Comparison of ENCODE assay signal across 26 cellular contexts in the genomic region with DNA sequence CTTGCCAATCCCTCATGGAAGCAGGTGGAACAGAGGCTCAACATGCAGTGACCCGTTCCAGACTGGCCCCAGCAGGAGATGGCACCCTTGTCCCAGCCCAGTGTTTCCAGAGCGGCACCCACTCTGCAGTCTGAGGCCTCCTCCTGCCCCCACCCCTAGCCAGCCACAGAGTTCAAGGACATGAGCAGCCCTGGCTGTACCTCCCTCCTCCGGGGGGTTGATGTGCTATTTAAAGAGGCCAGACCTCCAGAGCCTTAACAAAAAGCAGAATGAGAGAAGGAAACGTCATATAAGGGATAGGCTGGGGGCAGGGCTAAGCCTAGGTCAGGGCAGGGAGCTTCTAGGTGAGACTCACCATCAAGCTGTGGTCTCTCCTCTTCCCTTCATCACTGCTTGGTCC.
"Had no signal": no experiment of that assay in that cellular context is flagged by ENCODE, and none has a peak within 500 bp of the region (broad histone marks: within the 10 kb centered on the region; RNA-seq: fewer than 3 reads in every experiment).

No MANE protein-coding gene starts in this region.

- H3K9me3 Mint-ChIP-seq: activated naive CD4-positive, alpha-beta T cell treated with anti-CD3 and anti-CD28 coated beads for 36 hours; activated naive CD8-positive, alpha-beta T cell treated with anti-CD3 and anti-CD28 coated beads, Interleukin-2, amount 50 U/mL, for 24 hours; activated T-helper 1 cell treated with anti-CD3 and anti-CD28 coated beads, Interleukin-12 subunit alpha, Interleukin-12 subunit beta, Interleukin-2, Interleukin-4 antibody, amounts not matched to agents 30 ng/mL and 10 ng/mL and 1 ng/mL, durations not matched to agents 14 hours and 24 hours and 36 hours; central memory CD8-positive, alpha-beta T cell; dendritic cell treated with granulocyte-macrophage colony-stimulating factor and Interleukin-4, amounts not matched to agents 40 ng/mL and 50 ng/mL, for 4 days; endodermal cell; mesothelial cell of epicardium had no signal

- H3K4me3 ChIP-seq: breast epithelium, tibial nerve, uterus had no signal

- H3K27ac ChIP-seq: foreskin keratinocyte, tibial nerve, uterus, VCaP had no signal

- ATAC-seq: activated CD4-positive, CD25-positive, alpha-beta regulatory T cell treated with anti-CD3 and anti-CD28 coated beads, Interleukin-2, amount 50 U/mL, for 24 hours; activated naive CD8-positive, alpha-beta T cell treated with anti-CD3 and anti-CD28 coated beads, Interleukin-2, amount 50 U/mL, for 24 hours; esophagus mucosa; foreskin keratinocyte had no signal

- H3K4me1 Mint-ChIP-seq: activated naive CD8-positive, alpha-beta T cell treated with anti-CD3 and anti-CD28 coated beads, Interleukin-2, amount 50 U/mL, for 24 hours; central memory CD8-positive, alpha-beta T cell; naive B cell had no signal

- H3K4me3 Mint-ChIP-seq: activated naive CD4-positive, alpha-beta T cell treated with anti-CD3 and anti-CD28 coated beads for 36 hours; activated naive CD8-positive, alpha-beta T cell treated with anti-CD3 and anti-CD28 coated beads, Interleukin-2, amount 50 U/mL, for 24 hours; activated T-helper 1 cell treated with anti-CD3 and anti-CD28 coated beads, Interleukin-12 subunit alpha, Interleukin-12 subunit beta, Interleukin-2, Interleukin-4 antibody, amounts not matched to agents 30 ng/mL and 10 ng/mL and 1 ng/mL, durations not matched to agents 14 hours and 24 hours and 36 hours; central memory CD8-positive, alpha-beta T cell; dendritic cell treated with granulocyte-macrophage colony-stimulating factor and Interleukin-4, amounts not matched to agents 40 ng/mL and 50 ng/mL, for 4 days; endodermal cell; mesothelial cell of epicardium had no signal

- DNase-seq: activated CD4-positive, alpha-beta T cell treated with anti-CD3 and anti-CD28 coated beads for 48 hours; activated CD4-positive, alpha-beta T cell treated with anti-CD3 and anti-CD28 coated beads, Interleukin-2, amount 50 U/mL, for 48 hours; activated CD8-positive, alpha-beta memory T cell treated with anti-CD3 and anti-CD28 coated beads for 24 hours; activated effector memory CD4-positive, alpha-beta T cell treated with anti-CD3 and anti-CD28 coated beads, Interleukin-2, amount 50 U/mL, for 16 hours; activated naive CD4-positive, alpha-beta T cell treated with anti-CD3 and anti-CD28 coated beads for 36 hours; activated naive CD8-positive, alpha-beta T cell treated with anti-CD3 and anti-CD28 coated beads, Interleukin-2, amount 50 U/mL, for 24 hours; endodermal cell; foreskin keratinocyte; islet precursor cell; left cardiac atrium; naive B cell; nucleus accumbens; right cardiac atrium; stimulated activated CD4-positive, alpha-beta T cell treated with anti-CD3 and anti-CD28 coated beads, Interleukin-15, amount 100 ng/mL, for 24 hours; stimulated activated CD4-positive, alpha-beta T cell treated with anti-CD3 and anti-CD28 coated beads, Interleukin-2, amount 100 ng/mL, for 24 hours; stimulated activated naive CD4-positive, alpha-beta T cell treated with Interleukin-2 at 50 U/mL for 16 hours; uterus had no signal

- H3K36me3 ChIP-seq: breast epithelium, tibial nerve, uterus had no signal

- H3K9me3 ChIP-seq: breast epithelium, tibial nerve, uterus had no signal

- H3K36me3 Mint-ChIP-seq: mesothelial cell of epicardium, naive B cell had no signal

- H3K27me3 ChIP-seq: breast epithelium, tibial nerve, uterus had no signal

- H3K27ac Mint-ChIP-seq: activated naive CD4-positive, alpha-beta T cell treated with anti-CD3 and anti-CD28 coated beads for 36 hours; activated naive CD8-positive, alpha-beta T cell treated with anti-CD3 and anti-CD28 coated beads, Interleukin-2, amount 50 U/mL, for 24 hours; activated T-helper 1 cell treated with anti-CD3 and anti-CD28 coated beads, Interleukin-12 subunit alpha, Interleukin-12 subunit beta, Interleukin-2, Interleukin-4 antibody, amounts not matched to agents 30 ng/mL and 10 ng/mL and 1 ng/mL, durations not matched to agents 14 hours and 24 hours and 36 hours; dendritic cell treated with granulocyte-macrophage colony-stimulating factor and Interleukin-4, amounts not matched to agents 40 ng/mL and 50 ng/mL, for 4 days; endodermal cell; mesothelial cell of epicardium; naive B cell had no signal

- H3K4me1 ChIP-seq: breast epithelium, foreskin keratinocyte, tibial nerve, uterus had no signal
